8 cellular contexts compared by ENCODE assay signal in the genomic region with DNA sequence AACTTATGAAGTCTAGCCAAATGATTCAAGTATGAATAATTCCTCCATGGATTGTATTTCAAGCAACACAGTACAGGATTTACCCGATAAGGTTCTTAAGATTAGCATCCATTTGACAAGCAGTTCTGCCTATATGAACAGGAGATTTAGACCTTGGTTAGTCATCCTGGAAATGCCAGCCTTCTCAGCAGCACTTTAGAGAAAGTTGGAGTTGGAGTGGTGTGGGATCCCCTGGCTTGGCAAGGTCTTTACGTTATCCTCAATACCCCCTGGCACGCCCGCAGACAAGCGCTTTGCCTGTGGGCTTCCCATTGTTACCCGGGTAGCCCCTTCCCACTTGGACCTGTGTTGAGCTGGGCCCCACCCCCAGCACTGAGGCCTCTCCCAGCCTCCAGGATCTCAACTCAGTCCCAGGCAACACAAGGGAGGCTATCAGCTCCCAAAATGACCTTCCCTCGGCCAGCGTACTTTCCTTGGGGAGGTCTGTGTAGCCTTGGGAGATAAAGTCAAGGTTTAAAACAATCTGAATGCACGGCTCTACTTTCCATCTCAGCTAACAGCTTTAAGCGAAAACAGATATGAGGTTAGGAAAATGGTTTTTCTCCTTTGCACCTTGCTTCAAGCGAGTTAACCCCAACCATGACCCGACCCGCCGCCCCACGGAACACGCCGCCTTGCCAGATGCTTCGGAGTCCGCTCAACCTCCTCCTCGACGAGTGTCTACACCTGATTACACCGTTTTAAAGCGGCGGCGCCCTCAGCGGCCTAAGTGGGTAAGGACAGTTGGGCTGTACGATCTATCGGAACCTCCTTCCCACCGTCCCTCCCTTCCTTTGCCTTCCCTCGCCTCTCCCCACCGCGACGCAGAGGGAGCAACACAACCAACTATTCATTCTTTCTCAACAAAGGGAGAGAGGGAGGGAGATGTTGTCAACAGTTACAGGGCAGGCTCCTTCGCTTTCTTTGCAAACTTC. TPM values are rescaled to one million over a fixed set of nuclear protein-coding genes. Genes with fewer than 3 reads are reported as not detected.
A peak's percentile ranks its signal among the peaks of the same experiment; 100 is the strongest.
DNase-seq lines count a peak whose midpoint lies in the region; ATAC-seq and TF ChIP-seq lines count a peak whose summit lies in the region.

No MANE protein-coding gene starts in this region.

- H3K4me3 ChIP-seq in HCT116 (replicated peaks in 1 of 2; ENCODE audit: low read depth in 1 of 2, low read length in 2 of 2) (peak overlapping the region; percentile 67 to 77), epithelial cell of proximal tubule (ENCODE audit: low read depth, low read length) (peak overlapping the region; percentile 69), mesodermal cell (ENCODE audit: extremely low read depth, insufficient read depth, low read length, poor library complexity, severe bottlenecking) (peak overlapping the region; percentile 80)

- H3K9me2 ChIP-seq in HCT116 (ENCODE audit: insufficient read depth), result no peaks in the 10 kb centered on the region

- no peaks in the 10 kb centered on the region for H3K9me3 Mint-ChIP-seq in activated CD4-positive, alpha-beta memory T cell treated with anti-CD3 and anti-CD28 coated beads for 36 hours

- peak; percentile 87 for ATAC-seq in HCT116

- TF ChIP-seq CTCF in HCT116 (IDR thresholded peaks at IDR 0.05 in 2 of 3, conservative IDR thresholded peaks at IDR 0.05 in 1 of 3; ENCODE audit: borderline replicate concordance in 1 of 3, insufficient read depth in 1 of 3, low read depth in 2 of 3, low read length in 2 of 3) (peak in 2 of 3 experiments; percentile 58 to 66; a peak in 4 of 6 replicates), epithelial cell of proximal tubule (conservative IDR thresholded peaks at IDR 0.05; ENCODE audit: low read depth, low read length) (peak; percentile 56)

- POLR2A ChIA-PET in HCT116 (lab: Charles Lee), result no interaction called here
- POLR2A ChIA-PET in activated CD4-positive, alpha-beta memory T cell treated with anti-CD3 and anti-CD28 coated beads for 36 hours (lab: Charles Lee), result no interaction called here

- peaks cover 47% of the 10 kb centered on the region for H3K27me3 Mint-ChIP-seq in activated CD4-positive, alpha-beta memory T cell treated with anti-CD3 and anti-CD28 coated beads for 36 hours

- H3K27me3 ChIP-seq in HCT116 (ENCODE audit: insufficient read depth, low read length), result no peaks in the 10 kb centered on the region

- peak overlapping the region; percentile 87 for H3K9ac ChIP-seq in HCT116 (ENCODE audit: low read length)

- H2AFZ ChIP-seq in HCT116 (ENCODE audit: low read depth, low read length, poor library complexity, severe bottlenecking), result no peak overlapping the region

- peak; percentile 59 for TF ChIP-seq RAD21 in HCT116 (IDR thresholded peaks at IDR 0.05; ENCODE audit: low read depth)

- peaks cover 10% of the 10 kb centered on the region for H3K4me1 Mint-ChIP-seq in activated CD4-positive, alpha-beta memory T cell treated with anti-CD3 and anti-CD28 coated beads for 36 hours (ENCODE audit: low read depth)

- H3K27ac Mint-ChIP-seq in activated CD4-positive, alpha-beta memory T cell treated with anti-CD3 and anti-CD28 coated beads for 36 hours, result no peak overlapping the region

- CTCF ChIA-PET in HCT116 (lab: Charles Lee), result interaction anchor here (1.8 to 2.4 kb wide), 2 partner anchors 23 to 133 kb away, joined by 9 to 13 read pairs; no protein-coding TSS in a partner anchor
- CTCF ChIA-PET in activated CD4-positive, alpha-beta memory T cell treated with anti-CD3 and anti-CD28 coated beads for 36 hours (lab: Charles Lee), result interaction anchor here (0.6 to 2.6 kb wide), 6 partner anchors 12 to 135 kb away, joined by 3 to 15 read pairs (median 5); no protein-coding TSS in a partner anchor

- BruUV-seq in HCT116 (replicated peaks; lab: Mats Ljungman, UMichigan), result no TSS peak

- H3K36me3 Mint-ChIP-seq in activated CD4-positive, alpha-beta memory T cell treated with anti-CD3 and anti-CD28 coated beads for 36 hours, result no peaks in the 10 kb centered on the region

- H3K36me3 ChIP-seq in HCT116 (ENCODE audit: control insufficient read depth in 1 of 2, insufficient read depth in 2 of 2, low read length in 2 of 2) (peaks cover 0 to 14% of the 10 kb centered on the region in 2 experiments; a peak in 1 of 4 replicates), mesodermal cell (ENCODE audit: control insufficient read depth, insufficient read depth, low read length) (peaks cover 31% of the 10 kb centered on the region)

- H3K9me3 ChIP-seq in HCT116 (ENCODE audit: control insufficient read depth in 1 of 2, insufficient read depth in 1 of 2, low read depth in 1 of 2, low read length in 2 of 2) (no peaks in the 10 kb centered on the region), mesodermal cell (ENCODE audit: control insufficient read depth, low read length) (no peaks in the 10 kb centered on the region)

- 6 to 14% methylated on average over 10 to 14 of the region's 34 CpGs for WGBS in mesodermal cell (ENCODE audit: insufficient coverage in 2 of 2), 2 experiments

- RAD21 ChIA-PET in HCT116 (lab: Charles Lee; ENCODE audit: low non-redundant PET in 1 of 2, low total read pairs in 2 of 2, uncharacterized antibody in 2 of 2, unreplicated experiment in 2 of 2), result interaction anchor here (1.3 kb wide), 2 partner anchors 9 to 134 kb away, joined by 4 read pairs; no protein-coding TSS in a partner anchor

- intact Hi-C loops in HCT116 (cut with micrococcal nuclease), result loop anchor here (5.0 kb wide), 1 partner anchor 132 kb away; no protein-coding TSS in a partner anchor
- intact Hi-C loops in activated CD4-positive, alpha-beta memory T cell treated with anti-CD3 and anti-CD28 coated beads for 36 hours (cut with micrococcal nuclease), result loop anchor here (2.0 kb wide), 1 partner anchor 28 kb away; no protein-coding TSS in a partner anchor

- H4K20me1 ChIP-seq in HCT116 (ENCODE audit: insufficient read depth), result peaks cover 9% of the 10 kb centered on the region; the same call in 1 of the 2 replicates

- peak overlapping the region; percentile 92 for H3K4me2 ChIP-seq in HCT116 (ENCODE audit: low read length)

- no peak for TF ChIP-seq POLR2A in HCT116 (IDR thresholded peaks at IDR 0.05; ENCODE audit: borderline replicate concordance, extremely low read depth, insufficient read depth, insufficient read length)

- H3K4me1 ChIP-seq in HCT116 (ENCODE audit: control insufficient read depth in 1 of 2, insufficient read depth in 2 of 2, low read length in 2 of 2) (peaks cover 0 to 56% of the 10 kb centered on the region in 2 experiments; a peak in 2 of 4 replicates), mesodermal cell (ENCODE audit: control insufficient read depth, insufficient read depth, low read length, poor library complexity, severe bottlenecking) (peaks cover 40% of the 10 kb centered on the region)

- H3K4me3 Mint-ChIP-seq in activated CD4-positive, alpha-beta memory T cell treated with anti-CD3 and anti-CD28 coated beads for 36 hours, result peak overlapping the region; percentile 78

- H3K27ac ChIP-seq in HCT116 (ENCODE audit: low read depth, low read length), result peak overlapping the region; percentile 70
- H3K27ac ChIP-seq in mesodermal cell (ENCODE audit: low read depth, low read length, severe bottlenecking), result peak overlapping the region; percentile 71

- DNase-seq in SKM-1 treated with dmso at 0.1 percent for 144 hours (lab: John Stamatoyannopoulos, UW; ENCODE audit: unreplicated experiment) (peak; percentile 7), SKM-1 (lab: John Stamatoyannopoulos, UW; ENCODE audit: unreplicated experiment) (no peak), HCT116 (ENCODE audit: low read depth, low spot score) (peak; percentile 76), NCI-H1930 (lab: John Stamatoyannopoulos, UW) (peak; percentile 18 to 39), epithelial cell of proximal tubule (ENCODE audit: low read depth) (no peak)
- peak; percentile 70 for DNase-seq in activated CD4-positive, alpha-beta memory T cell treated with anti-CD3 and anti-CD28 coated beads for 36 hours
- peak; percentile 28 for DNase-seq in stimulated activated naive CD4-positive, alpha-beta T cell treated with Interleukin-2 at 50 U/mL for 16 hours (lab: John Stamatoyannopoulos, UW)

- H3K79me2 ChIP-seq in HCT116 (ENCODE audit: insufficient read depth, low read length), result peaks cover 66% of the 10 kb centered on the region

TF ChIP-seq in HCT116, 20 proteins besides CTCF, POLR2A, EP300 and RAD21 (continues in another document):
- TF ChIP-seq CBX3 (IDR thresholded peaks at IDR 0.05; ENCODE audit: low read depth), result 0 out of 2 replicates have a peak, but pooled peaks have one; percentile 11
- TF ChIP-seq REST (IDR thresholded peaks at IDR 0.05; ENCODE audit: low read depth), result no peak
- no peak for TF ChIP-seq ELF1 (IDR thresholded peaks at IDR 0.05; ENCODE audit: borderline replicate concordance, low read depth)
- TF ChIP-seq POLR2AphosphoS5 (IDR thresholded peaks at IDR 0.05; ENCODE audit: low read depth, low read length), result peak; percentile 45

RNA-seq across cellular contexts. Expression of gene BCAR3, which starts 1.2 kb away (rescaled TPM):
- total RNA-seq in HCT116 (2021; ENCODE audit: unreplicated experiment) (24.5 TPM), epithelial cell of proximal tubule (64.2 and 74.8 TPM in 2 replicates)
- polyA plus RNA-seq in HCT116 (2012), result 43.6 and 47.9 TPM in 2 replicates
- total RNA-seq in activated CD4-positive, alpha-beta memory T cell treated with anti-CD3 and anti-CD28 coated beads for 36 hours, result under 1 TPM; 0.74 to 0.82 TPM
- 38.3 TPM for polyA plus RNA-seq in mesodermal cell (2013, experiment 1 of 2)
- polyA plus RNA-seq in mesodermal cell (2013, experiment 2 of 2), result 40.0 TPM

Comparison
In these comparisons a context has a peak if more than half of its experiments do, and no peak if none do; other contexts are left out.
1. DNase-seq: peak in SKM-1 treated with dmso at 0.1 percent for 144 hours (single experiment), HCT116 (single experiment), NCI-H1930 (2 of 2), activated CD4-positive, alpha-beta memory T cell treated with anti-CD3 and anti-CD28 coated beads for 36 hours (single experiment) and stimulated activated naive CD4-positive, alpha-beta T cell treated with Interleukin-2 at 50 U/mL for 16 hours (single experiment); none in SKM-1 (single experiment) and epithelial cell of proximal tubule (single experiment).
2. RNA of gene BCAR3, which starts 1.2 kb away (total RNA-seq): 64.2 to 74.8 TPM in epithelial cell of proximal tubule and 24.5 TPM in HCT116 (single experiment); 0.74 to 0.82 TPM in activated CD4-positive, alpha-beta memory T cell treated with anti-CD3 and anti-CD28 coated beads for 36 hours; every median in the first group is over 10 times any median in the second.
3. Peak in every context shown above with its lines, with median percentiles within 50 percentile points of each other: H3K4me3 ChIP-seq.